Comparison of ENCODE assay signal across 9 cellular contexts in the genomic region with DNA sequence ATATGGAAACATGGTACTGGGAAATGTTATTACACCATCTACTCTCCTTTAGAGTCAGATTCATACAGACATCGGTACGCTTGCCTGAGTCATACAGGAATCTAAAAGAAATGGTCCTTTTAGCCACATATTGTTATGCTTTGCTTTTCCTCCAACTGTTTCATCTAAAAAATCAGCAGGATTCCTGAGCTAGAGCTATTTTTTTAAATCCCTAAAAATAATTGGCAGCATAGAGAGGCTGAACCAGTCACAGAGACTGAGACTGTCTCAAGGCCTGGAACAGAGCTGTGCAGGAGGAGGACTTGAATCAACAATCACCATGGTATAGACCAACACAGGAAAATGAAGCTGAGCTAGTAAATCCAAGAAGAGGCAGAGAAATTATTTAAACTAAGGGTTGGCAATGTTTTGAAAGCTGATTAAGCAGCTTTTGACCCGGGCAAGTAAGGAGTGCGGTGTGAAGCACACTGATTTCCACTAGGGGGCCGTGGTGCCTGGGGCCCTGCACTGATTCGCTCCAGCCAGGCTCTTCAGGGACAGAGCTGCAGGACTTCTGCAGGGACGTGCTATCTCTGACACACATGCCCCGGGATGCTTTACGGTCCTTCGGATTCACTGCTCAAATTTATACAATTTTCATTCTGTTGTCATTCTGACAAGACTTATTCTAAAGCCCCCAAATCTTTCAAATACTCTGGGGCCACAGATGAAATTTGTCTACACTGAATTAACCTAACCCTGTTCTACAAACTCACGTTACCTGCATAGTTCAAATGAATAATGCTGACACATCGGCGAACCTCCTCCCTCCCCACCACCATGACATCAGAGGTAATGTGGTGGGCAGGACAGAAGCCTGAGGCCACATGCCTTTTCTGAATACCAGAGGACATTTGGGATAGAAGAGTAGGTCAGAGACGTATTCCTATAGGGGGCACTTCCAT.
DNase-seq lines count a peak whose midpoint lies in the region; ATAC-seq and TF ChIP-seq lines count a peak whose summit lies in the region.
"Had no signal": no experiment of that assay in that cellular context is flagged by ENCODE, and none has a peak within 500 bp of the region (broad histone marks: within the 10 kb centered on the region; RNA-seq: fewer than 3 reads in every experiment).

No MANE protein-coding gene starts in this region.

- no peak overlapping the region for H3K4me3 ChIP-seq in body of pancreas
- H3K4me3 ChIP-seq: BLaER1 treated with 17β-estradiol and CSF1 and Interleukin-3, amounts not matched to agents 10 nM and 100 nM had no signal

- no peaks in the 10 kb centered on the region for H3K36me3 ChIP-seq in body of pancreas (replicated peaks in 1 of 2; ENCODE audit: insufficient read depth in 1 of 2, low read depth in 2 of 2)
- H3K36me3 ChIP-seq: BLaER1 treated with 17β-estradiol and CSF1 and Interleukin-3, amounts not matched to agents 10 nM and 100 nM had no signal

- no peaks in the 10 kb centered on the region for H3K9me3 ChIP-seq in body of pancreas
- H3K9me3 ChIP-seq: BLaER1 treated with 17β-estradiol and CSF1 and Interleukin-3, amounts not matched to agents 10 nM and 100 nM had no signal

- TF ChIP-seq CTCF in body of pancreas (IDR thresholded peaks at IDR 0.05): peak; percentile 62 to 77 (median 66)

- peaks cover 18% of the 10 kb centered on the region for H3K4me1 ChIP-seq in body of pancreas

- intact Hi-C loops in body of pancreas (cut with DNase I): loop anchor here (10.0 kb wide), 1 partner anchor 165 kb away; no protein-coding TSS in a partner anchor

- DNase-seq in NCI-H2081 (lab: John Stamatoyannopoulos, UW) (peak; percentile 42 to 57), NCI-H2081 treated with DMSO at 0.1 percent for 48 hours (lab: John Stamatoyannopoulos, UW) (no peak), HuH-7 (ENCODE audit: low spot score) (peak; percentile 45), SK-N-DZ (ENCODE audit: low spot score) (peak; percentile 64), body of pancreas (peak; percentile 55 to 71 (median 61)), islet precursor cell (peak; percentile 94)
- peak; percentile 34 for DNase-seq in stimulated activated CD4-positive, alpha-beta T cell treated with anti-CD3 and anti-CD28 coated beads, Interleukin-1b, Interleukin-23, amount 100 ng/mL, for 48 hours

- no peaks in the 10 kb centered on the region for H3K27me3 ChIP-seq in body of pancreas
- H3K27me3 ChIP-seq: BLaER1 treated with 17β-estradiol and CSF1 and Interleukin-3, amounts not matched to agents 10 nM and 100 nM had no signal

- ATAC-seq in GM21825 (IDR thresholded peaks at IDR 0.05; ENCODE audit: unreplicated experiment) (peak; percentile 86), body of pancreas (peak; percentile 83)

- WGBS in body of pancreas, 2 donors: 36 to 38% methylated on average over 14 of the region's 14 CpGs

- no peak overlapping the region for H3K27ac ChIP-seq in body of pancreas
- H3K27ac ChIP-seq: BLaER1 treated with 17β-estradiol and CSF1 and Interleukin-3, amounts not matched to agents 10 nM and 100 nM had no signal

- TF ChIP-seq POLR2A in body of pancreas (IDR thresholded peaks at IDR 0.05): no peak
